In genomic region chr4:73408181-73408867, GRCh38 we compare ENCODE assay signal across 21 cellular contexts. TPM values are rescaled to one million over a fixed set of nuclear protein-coding genes. Genes with fewer than 3 reads are reported as not detected.
DNase-seq lines count a peak whose midpoint lies in the region; ATAC-seq, FAIRE-seq and TF ChIP-seq lines count a peak whose summit lies in the region.
"Had no signal": no experiment of that assay in that cellular context is flagged by ENCODE, and none has a peak within 500 bp of the region (broad histone marks: within the 10 kb centered on the region; RNA-seq: fewer than 3 reads in every experiment).

No MANE protein-coding gene starts in this region.

- DNase-seq in HAP-1 (ENCODE audit: low spot score in 2 of 2) (peak; percentile 54 to 63), H1 (ENCODE audit: low read depth in 1 of 2, low spot score in 2 of 2) (no peak), HepG2 (ENCODE audit: low spot score) (no peak), T-cell (no peak), NCI-H2196 treated with DMSO at 0.1 percent for 48 hours (lab: John Stamatoyannopoulos, UW; ENCODE audit: unreplicated experiment) (no peak), HFFc6 (no peak)
- DNase-seq in stimulated activated effector memory CD8-positive, alpha-beta T cell treated with anti-CD3 and anti-CD28 coated beads, Interleukin-12 subunit alpha, Interleukin-12 subunit beta, amount 100 ng/mL, for 72 hours (ENCODE audit: low spot score in 2 of 2), result no peak
- DNase-seq: AML-193; Caco-2; CD4-positive, alpha-beta T cell; GM23248; IMR-90; KBM-7 had no signal

- no peak overlapping the region for H4K5ac ChIP-seq in H1 (ENCODE audit: insufficient read length, low read depth, low read length)

- intact Hi-C loops in HepG2 (cut with micrococcal nuclease; ENCODE audit: unreplicated experiment), result loop anchor here (5.0 kb wide), 1 partner anchor 39 kb away; no protein-coding TSS in a partner anchor

- H3K4me3 Mint-ChIP-seq in T-cell (no peak overlapping the region), HFFc6 (no peak overlapping the region)
- H3K4me3 Mint-ChIP-seq in stimulated activated effector memory CD8-positive, alpha-beta T cell treated with anti-CD3 and anti-CD28 coated beads, Interleukin-12 subunit alpha, Interleukin-12 subunit beta, amount 100 ng/mL, for 72 hours, result no peak overlapping the region
- H3K4me3 Mint-ChIP-seq: CD4-positive, alpha-beta T cell had no signal

- H2BK120ac ChIP-seq in H1 (replicated peaks; ENCODE audit: low read depth, low read length), result no peak overlapping the region

- H3K4me1 ChIP-seq in HAP-1 (peaks cover 12% of the 10 kb centered on the region), H1 (replicated peaks in 1 of 4; ENCODE audit: control insufficient read depth in 3 of 4, insufficient read depth in 4 of 4, low read length in 3 of 4) (peaks cover 0 to 4% (median 1%) of the 10 kb centered on the region in 4 experiments; a peak in 2 of 7 replicates), HepG2 (ENCODE audit: insufficient read depth, low read length) (peaks cover 57% of the 10 kb centered on the region)
- H3K4me1 ChIP-seq: Caco-2 had no signal

- no peak overlapping the region for H2BK20ac ChIP-seq in H1 (ENCODE audit: low read length)

- no peak overlapping the region; the same call in 1 of the 2 replicates for H2AFZ ChIP-seq in H1 (ENCODE audit: low read length)
- no peak overlapping the region for H2AFZ ChIP-seq in HepG2 (ENCODE audit: low read length)
- H2AFZ ChIP-seq: GM23248 had no signal

- H2AK5ac ChIP-seq in H1 (ENCODE audit: low read depth, low read length), result no peak overlapping the region

- no peak overlapping the region for H3K23ac ChIP-seq in H1 (ENCODE audit: insufficient read length)

- in situ Hi-C loops in HAP-1 (cut with MboI; ENCODE audit: low sequenced_read_pairs), result no loop called here
- in situ Hi-C loops in HepG2 (cut with HindIII; ENCODE audit: extremely low pct_ligation_motif_present, low pct_unique_long_range_greater_than_20kb), result loop anchor here (5.0 kb wide), 1 partner anchor 66 kb away; no protein-coding TSS in a partner anchor

- 76% methylated on average over 4 of the region's 4 CpGs; no CpG with 5 or more reads in 1 of the 2 experiments for WGBS in H1 (ENCODE audit: extremely low coverage in 1 of 2, insufficient coverage in 1 of 2, insufficient read length in 1 of 2, insufficient replicate concordance in 2 of 2, low coverage in 1 of 2, low lambda C conversion rate in 2 of 2, missing lambda C conversion rate in 1 of 2), 2 experiments
- WGBS in HepG2 (ENCODE audit: low lambda C conversion rate), result 14% methylated on average over 4 of the region's 4 CpGs

- TF ChIP-seq EP300 in H1 (IDR thresholded peaks at IDR 0.05; ENCODE audit: borderline replicate concordance in 1 of 2, low read depth in 2 of 2, low read length in 2 of 2) (no peak), HepG2 (IDR thresholded peaks at IDR 0.05; ENCODE audit: low read depth in 2 of 2, low read length in 2 of 2) (no peak), HepG2 (CRISPR knock-in tag; IDR thresholded peaks at IDR 0.05; ENCODE audit: borderline replicate concordance) (no peak)

- TF ChIP-seq RAD21 in H1 (IDR thresholded peaks at IDR 0.05 in 1 of 2, conservative IDR thresholded peaks at IDR 0.05 in 1 of 2; ENCODE audit: low read depth in 2 of 2, low read length in 2 of 2) (no peak), HepG2 (CRISPR knock-in tag; IDR thresholded peaks at IDR 0.05) (no peak)

- ATAC-seq in HepG2 (no peak), T-cell (replicated peaks in 1 of 4) (no peak)
- no peak for ATAC-seq in stimulated activated effector memory CD8-positive, alpha-beta T cell treated with anti-CD3 and anti-CD28 coated beads, Interleukin-12 subunit alpha, Interleukin-12 subunit beta, amount 100 ng/mL, for 72 hours

- no peak overlapping the region for H4K8ac ChIP-seq in H1 (ENCODE audit: extremely low read depth, insufficient read depth, low read length)

- H3K14ac ChIP-seq in H1 (ENCODE audit: insufficient read length), result no peak overlapping the region

- no peak overlapping the region for H2BK12ac ChIP-seq in H1 (ENCODE audit: low read depth, low read length)

- no peak overlapping the region for H3K9ac ChIP-seq in H1 (replicated peaks in 1 of 4; ENCODE audit: extremely low read depth in 1 of 4, low read depth in 3 of 4, low read length in 3 of 4)
- H3K9ac ChIP-seq in HepG2 (ENCODE audit: insufficient read depth, low read depth, low read length), result peak overlapping the region; percentile 92
- H3K9ac ChIP-seq: GM23248 had no signal

- H3K27ac Mint-ChIP-seq in T-cell (no peak overlapping the region), HFFc6 (no peak overlapping the region)
- no peak overlapping the region for H3K27ac Mint-ChIP-seq in stimulated activated effector memory CD8-positive, alpha-beta T cell treated with anti-CD3 and anti-CD28 coated beads, Interleukin-12 subunit alpha, Interleukin-12 subunit beta, amount 100 ng/mL, for 72 hours
- H3K27ac Mint-ChIP-seq: CD4-positive, alpha-beta T cell had no signal

- H3K9me3 ChIP-seq in HAP-1, result no peaks in the 10 kb centered on the region
- H3K9me3 ChIP-seq in H1 (ENCODE audit: insufficient read depth in 2 of 2, low read depth in 1 of 2, low read length in 1 of 2), result no peaks in the 10 kb centered on the region
- H3K9me3 ChIP-seq in HepG2 (ENCODE audit: low read length), result no peaks in the 10 kb centered on the region
- H3K9me3 ChIP-seq: Caco-2 had no signal

- H3K4me2 ChIP-seq in H1 (ENCODE audit: insufficient read depth in 1 of 2, low read depth in 2 of 2, low read length in 2 of 2) (no peak overlapping the region), HepG2 (ENCODE audit: low read depth, low read length) (peak overlapping the region; percentile 77)

- no peaks in the 10 kb centered on the region for H4K20me1 ChIP-seq in H1 (replicated peaks in 1 of 2; ENCODE audit: control insufficient read depth in 1 of 2, insufficient read depth in 2 of 2, low read length in 2 of 2)
- H4K20me1 ChIP-seq in HepG2 (ENCODE audit: insufficient read depth, low read length), result peaks cover 11% of the 10 kb centered on the region; the same call in 1 of the 2 replicates

- H3K27me3 Mint-ChIP-seq in T-cell (peaks cover 0 to 3% of the 10 kb centered on the region in 2 donors), HFFc6 (ENCODE audit: insufficient read depth) (peaks cover 19% of the 10 kb centered on the region; the same call in 1 of the 2 replicates)
- H3K27me3 Mint-ChIP-seq: CD4-positive, alpha-beta T cell had no signal

- no peaks in the 10 kb centered on the region for H3K36me3 ChIP-seq in HAP-1 (replicated peaks)
- H3K36me3 ChIP-seq in H1 (ENCODE audit: control insufficient read depth in 2 of 4, insufficient read depth in 4 of 4, low read length in 3 of 4), result no peaks in the 10 kb centered on the region
- peaks cover 5 to 41% of the 10 kb centered on the region in 2 experiments; a peak in 4 of 5 replicates for H3K36me3 ChIP-seq in HepG2 (replicated peaks in 1 of 2; ENCODE audit: control insufficient read depth in 1 of 2, insufficient read depth in 2 of 2, low read length in 2 of 2)

- peak; percentile 75 for FAIRE-seq in H1 (lab: Jason Lieb, UNC)
- no peak for FAIRE-seq in HepG2 (lab: Jason Lieb, UNC)
- FAIRE-seq: A204.1, D721Med, G401.6, GM12891, H54 had no signal

- H3K23me2 ChIP-seq in H1 (ENCODE audit: low read depth, low read length), result no peaks in the 10 kb centered on the region

- no peak overlapping the region for H3K27ac ChIP-seq in H1 (ENCODE audit: low read depth, low read length)
- H3K27ac ChIP-seq in HepG2 (ENCODE audit: extremely low read length, insufficient read depth, low read length), result peak overlapping the region; percentile 89
- H3K27ac ChIP-seq: C4-2B, GM23248, HL-60 had no signal

- no peaks in the 10 kb centered on the region for H3K79me1 ChIP-seq in H1 (ENCODE audit: low read depth, low read length)

- TF ChIP-seq POLR2A in H1 (IDR thresholded peaks at IDR 0.05; ENCODE audit: control extremely low read depth in 1 of 2, low read depth in 2 of 2, low read length in 2 of 2) (no peak), HepG2 (IDR thresholded peaks at IDR 0.05; ENCODE audit: insufficient read depth in 1 of 2, low read depth in 2 of 2, low read length in 2 of 2) (peak; percentile 48 to 54; a peak in 3 of 4 replicates)

- no peaks in the 10 kb centered on the region for H3K79me2 ChIP-seq in H1 (ENCODE audit: control insufficient read depth in 1 of 2, insufficient read depth in 2 of 2, low read length in 2 of 2)
- peaks cover 96% of the 10 kb centered on the region for H3K79me2 ChIP-seq in HepG2 (ENCODE audit: insufficient read depth, low read length)

- no peak overlapping the region for H3K4ac ChIP-seq in H1 (replicated peaks; ENCODE audit: insufficient read length, low read depth, low read length)

- no peak for TF ChIP-seq CTCF in H1 (IDR thresholded peaks at IDR 0.05; ENCODE audit: control extremely low read depth in 1 of 3, insufficient read depth in 1 of 3, low read depth in 1 of 3, low read length in 3 of 3)
- no peak for TF ChIP-seq CTCF in HepG2 (CRISPR knock-in tag; IDR thresholded peaks at IDR 0.05)
- no peak for TF ChIP-seq CTCF in HFFc6 (IDR thresholded peaks at IDR 0.05)

- no peaks in the 10 kb centered on the region for H3K9me3 Mint-ChIP-seq in T-cell
- no peaks in the 10 kb centered on the region for H3K9me3 Mint-ChIP-seq in stimulated activated effector memory CD8-positive, alpha-beta T cell treated with anti-CD3 and anti-CD28 coated beads, Interleukin-12 subunit alpha, Interleukin-12 subunit beta, amount 100 ng/mL, for 72 hours
- no peaks in the 10 kb centered on the region for H3K9me3 Mint-ChIP-seq in HFFc6
- H3K9me3 Mint-ChIP-seq: CD4-positive, alpha-beta T cell had no signal

- CTCF ChIA-PET in H1 (lab: Charles Lee; ENCODE audit: partially characterized antibody) (interaction anchor here (1.0 to 2.4 kb wide), 2 partner anchors 26 to 67 kb away, joined by 3 to 6 read pairs; no protein-coding TSS in a partner anchor), HepG2 (lab: Yijun Ruan, JAX; ENCODE audit: low intra/inter-chr PET ratio, low total read pairs) (interaction anchor here (1.4 kb wide), 1 partner anchor 67 kb away, joined by 3 read pairs; no protein-coding TSS in a partner anchor), T-cell (lab: Charles Lee) (no interaction called here)

- H3K56ac ChIP-seq in H1 (replicated peaks; ENCODE audit: insufficient read length, low read depth, low read length), result no peak overlapping the region

- H3K36me3 Mint-ChIP-seq in T-cell (no peaks in the 10 kb centered on the region), HFFc6 (ENCODE audit: low read depth) (no peaks in the 10 kb centered on the region)
- H3K36me3 Mint-ChIP-seq in stimulated activated effector memory CD8-positive, alpha-beta T cell treated with anti-CD3 and anti-CD28 coated beads, Interleukin-12 subunit alpha, Interleukin-12 subunit beta, amount 100 ng/mL, for 72 hours, result no peaks in the 10 kb centered on the region

- H3K27me3 ChIP-seq in HAP-1 (ENCODE audit: low read depth) (no peaks in the 10 kb centered on the region), H1 (replicated peaks in 1 of 4; ENCODE audit: control insufficient read depth in 3 of 4, extremely low read depth in 1 of 4, insufficient read depth in 3 of 4, low read length in 3 of 4) (no peaks in the 10 kb centered on the region), HepG2 (ENCODE audit: control insufficient read depth in 1 of 2, insufficient read depth in 2 of 2, low read length in 2 of 2) (no peaks in the 10 kb centered on the region)

- H3K18ac ChIP-seq in H1 (ENCODE audit: extremely low read depth, low read length), result no peak overlapping the region

- no peak overlapping the region for H4K91ac ChIP-seq in H1 (replicated peaks; ENCODE audit: insufficient read length, low read length)

- H3K4me1 Mint-ChIP-seq in T-cell (no peaks in the 10 kb centered on the region), HFFc6 (ENCODE audit: low read depth) (no peaks in the 10 kb centered on the region)
- no peaks in the 10 kb centered on the region for H3K4me1 Mint-ChIP-seq in stimulated activated effector memory CD8-positive, alpha-beta T cell treated with anti-CD3 and anti-CD28 coated beads, Interleukin-12 subunit alpha, Interleukin-12 subunit beta, amount 100 ng/mL, for 72 hours

- H3K4me3 ChIP-seq in HAP-1 (no peak overlapping the region), H1 (ENCODE audit: extremely low read depth in 1 of 4, insufficient read depth in 2 of 4, low read depth in 3 of 4, low read length in 4 of 4) (no peak overlapping the region), HepG2 (replicated peaks in 1 of 3; ENCODE audit: insufficient read depth in 1 of 3, low read depth in 2 of 3, low read length in 3 of 3) (peak overlapping the region; percentile 68 to 86 (median 71))
- H3K4me3 ChIP-seq: GM23248 had no signal

- POLR2A ChIA-PET in H1 (lab: Charles Lee; ENCODE audit: partially characterized antibody) (interaction anchor here (1.0 kb wide), 1 partner anchor 42 kb away, joined by 3 read pairs; no protein-coding TSS in a partner anchor), HepG2 (lab: Yijun Ruan, JAX) (interaction anchor here (1.7 to 3.9 kb wide), 3 partner anchors 11 to 64 kb away, joined by 6 to 24 read pairs (median 12); no protein-coding TSS in a partner anchor), T-cell (lab: Charles Lee) (no interaction called here)

- TSS peak; percentile 84 for BruUV-seq in HepG2 (replicated peaks; lab: Mats Ljungman, UMichigan)

- H2BK15ac ChIP-seq in H1 (ENCODE audit: low read length), result no peak overlapping the region

- no peak overlapping the region for H2BK5ac ChIP-seq in H1 (ENCODE audit: low read depth, low read length)

RNA-seq across cellular contexts. Expression of gene ALB, which starts 4.2 kb away (rescaled TPM):
- total RNA-seq in H1 (2021; fragmentation: NEBNext Ultra II Directional; extraction: Animal tissue kit (Norgen Biotek cat#: 25700)), result not detected in 2 replicates
- polyA plus RNA-seq in H1 (2011; rRNA removed) (0.12 and 0.13 TPM in 2 replicates), HepG2 (2011; rRNA removed) (22,205 and 22,259 TPM in 2 replicates)
- 1.5 TPM for polyA plus RNA-seq in H1 (2011; cell fraction: cytosol; rRNA removed)
- 0.07 TPM for polyA plus RNA-seq in H1 (2011; cell fraction: nucleus; rRNA removed)
- 3.1 TPM in 1 of 4 replicates, not detected in the others for polyA plus RNA-seq in H1 (2012, experiment 1 of 2)
- polyA plus RNA-seq in H1 (2012, experiment 2 of 2), result 2.2 TPM
- polyA plus RNA-seq in H1 (2013, experiment 1 of 2), result not detected
- 0.09 TPM for polyA plus RNA-seq in H1 (2013, experiment 2 of 2)
- 0.98 TPM in 1 of 2 replicates, not detected in the other for polyA minus RNA-seq in H1 (2011; rRNA and poly(A)+ RNA removed)
- not detected for polyA minus RNA-seq in H1 (2011; cell fraction: cytosol; rRNA and poly(A)+ RNA removed)
- not detected for polyA minus RNA-seq in H1 (2011; cell fraction: nucleus; rRNA and poly(A)+ RNA removed)
- total RNA-seq in HepG2 (2016; rRNA removed; fragmentation: Illumina TruSeq; extraction: Trizol) (10,101 and 22,625 TPM in 2 replicates), T-cell (10 to 100 TPM in 3 of 5 donors, not detected in 2; 30.4 to 58.6 (median 33.6) TPM)
- 1,763 and 1,983 TPM in 2 replicates for total RNA-seq in HepG2 (2016; cell fraction: cytosol; rRNA removed; fragmentation: Illumina TruSeq; extraction: Trizol; ENCODE audit: low read depth)
- 10,071 and 21,691 TPM in 2 replicates for total RNA-seq in HepG2 (2016; cell fraction: insoluble cytoplasmic fraction; rRNA removed; fragmentation: Illumina TruSeq; extraction: Trizol)
- total RNA-seq in HepG2 (2016; cell fraction: membrane; rRNA removed; fragmentation: Illumina TruSeq; extraction: Trizol), result 2,665 and 3,098 TPM in 2 replicates
- 14,455 and 17,797 TPM in 2 replicates for total RNA-seq in HepG2 (2016; cell fraction: nucleus; rRNA removed; fragmentation: Illumina TruSeq; extraction: Trizol)
- polyA plus RNA-seq in HepG2 (2011; cell fraction: cytosol; rRNA removed), result 10,343 and 19,758 TPM in 2 replicates
- 4,838 and 7,133 TPM in 2 replicates for polyA plus RNA-seq in HepG2 (2011; cell fraction: nucleus; rRNA removed)
- 30,113 and 41,157 TPM in 2 replicates for polyA plus RNA-seq in HepG2 (2012)
- polyA plus RNA-seq in HepG2 (2016; cell fraction: cytosol; fragmentation: Illumina TruSeq; extraction: Trizol; ENCODE audit: low read depth), result 1,641 and 1,730 TPM in 2 replicates
- 9,271 and 9,564 TPM in 2 replicates for polyA plus RNA-seq in HepG2 (2016; cell fraction: insoluble cytoplasmic fraction; fragmentation: Illumina TruSeq; extraction: Trizol; ENCODE audit: low read depth)
- polyA plus RNA-seq in HepG2 (2016; cell fraction: membrane; fragmentation: Illumina TruSeq; extraction: Trizol; ENCODE audit: low read depth), result 1,898 and 2,256 TPM in 2 replicates
- 21,168 and 22,798 TPM in 2 replicates for polyA plus RNA-seq in HepG2 (2016; cell fraction: nucleus; fragmentation: Illumina TruSeq; extraction: Trizol; ENCODE audit: insufficient read depth, low read depth)
- polyA minus RNA-seq in HepG2 (2011; rRNA and poly(A)+ RNA removed; ENCODE audit: low replicate concordance), result 2.4 and 3,693 TPM in 2 replicates
- 6,095 and 10,549 TPM in 2 replicates for polyA minus RNA-seq in HepG2 (2011; cell fraction: cytosol; rRNA and poly(A)+ RNA removed)
- polyA minus RNA-seq in HepG2 (2011; cell fraction: nucleus; rRNA and poly(A)+ RNA removed), result 3,995 and 8,747 TPM in 2 replicates
- not detected for total RNA-seq in HFFc6 (2021; fragmentation: NEBNext Ultra II Directional; extraction: Animal tissue kit (Norgen Biotek cat#: 25700))
- total RNA-seq: GM23248, IMR-90 had no signal
- polyA plus RNA-seq: BJ, GM23248, IMR-90 had no signal

RNA-seq across cellular contexts. Expression of gene AFP, which starts 27.7 kb away (rescaled TPM):
- total RNA-seq in H1 (2021; fragmentation: NEBNext Ultra II Directional; extraction: Animal tissue kit (Norgen Biotek cat#: 25700)), result 9.9 and 10.4 TPM in 2 replicates
- polyA plus RNA-seq in H1 (2011; rRNA removed) (3.4 and 6.1 TPM in 2 replicates), HepG2 (2011; rRNA removed) (12,657 and 13,105 TPM in 2 replicates)
- 6.2 TPM for polyA plus RNA-seq in H1 (2011; cell fraction: cytosol; rRNA removed)
- polyA plus RNA-seq in H1 (2011; cell fraction: nucleus; rRNA removed), result 1.9 TPM
- 4.1 to 11.5 TPM (median 7.7 TPM) in 4 replicates for polyA plus RNA-seq in H1 (2012, experiment 1 of 2)
- 3.1 TPM for polyA plus RNA-seq in H1 (2012, experiment 2 of 2)
- polyA plus RNA-seq in H1 (2013, experiment 1 of 2), result 24.9 TPM
- polyA plus RNA-seq in H1 (2013, experiment 2 of 2), result 26.3 TPM
- polyA minus RNA-seq in H1 (2011; rRNA and poly(A)+ RNA removed), result 2.0 and 2.8 TPM in 2 replicates
- 3.3 TPM for polyA minus RNA-seq in H1 (2011; cell fraction: cytosol; rRNA and poly(A)+ RNA removed)
- 2.3 TPM for polyA minus RNA-seq in H1 (2011; cell fraction: nucleus; rRNA and poly(A)+ RNA removed)
- total RNA-seq in HepG2 (2016; rRNA removed; fragmentation: Illumina TruSeq; extraction: Trizol) (4,406 and 9,434 TPM in 2 replicates), T-cell (1 to 10 TPM in 3 of 5 donors, not detected in 2; 1.6 to 3.6 (median 2.5) TPM)
- total RNA-seq in HepG2 (2016; cell fraction: cytosol; rRNA removed; fragmentation: Illumina TruSeq; extraction: Trizol; ENCODE audit: low read depth), result 859 and 984 TPM in 2 replicates
- total RNA-seq in HepG2 (2016; cell fraction: insoluble cytoplasmic fraction; rRNA removed; fragmentation: Illumina TruSeq; extraction: Trizol), result 4,328 and 8,879 TPM in 2 replicates
- 1,470 and 1,653 TPM in 2 replicates for total RNA-seq in HepG2 (2016; cell fraction: membrane; rRNA removed; fragmentation: Illumina TruSeq; extraction: Trizol)
- 6,106 and 7,724 TPM in 2 replicates for total RNA-seq in HepG2 (2016; cell fraction: nucleus; rRNA removed; fragmentation: Illumina TruSeq; extraction: Trizol)
- polyA plus RNA-seq in HepG2 (2011; cell fraction: cytosol; rRNA removed), result 10,032 and 12,863 TPM in 2 replicates
- polyA plus RNA-seq in HepG2 (2011; cell fraction: nucleus; rRNA removed), result 3,859 and 4,411 TPM in 2 replicates
- polyA plus RNA-seq in HepG2 (2012), result 15,767 and 21,683 TPM in 2 replicates
- polyA plus RNA-seq in HepG2 (2016; cell fraction: cytosol; fragmentation: Illumina TruSeq; extraction: Trizol; ENCODE audit: low read depth), result 881 and 929 TPM in 2 replicates
- 4,042 and 4,098 TPM in 2 replicates for polyA plus RNA-seq in HepG2 (2016; cell fraction: insoluble cytoplasmic fraction; fragmentation: Illumina TruSeq; extraction: Trizol; ENCODE audit: low read depth)
- 1,126 and 1,308 TPM in 2 replicates for polyA plus RNA-seq in HepG2 (2016; cell fraction: membrane; fragmentation: Illumina TruSeq; extraction: Trizol; ENCODE audit: low read depth)
- 10,518 and 11,638 TPM in 2 replicates for polyA plus RNA-seq in HepG2 (2016; cell fraction: nucleus; fragmentation: Illumina TruSeq; extraction: Trizol; ENCODE audit: insufficient read depth, low read depth)
- polyA minus RNA-seq in HepG2 (2011; rRNA and poly(A)+ RNA removed; ENCODE audit: low replicate concordance), result 1.4 and 2,561 TPM in 2 replicates
- 2,774 and 4,050 TPM in 2 replicates for polyA minus RNA-seq in HepG2 (2011; cell fraction: cytosol; rRNA and poly(A)+ RNA removed)
- polyA minus RNA-seq in HepG2 (2011; cell fraction: nucleus; rRNA and poly(A)+ RNA removed), result 1,510 and 2,631 TPM in 2 replicates
- 1 to 10 TPM; 1.6 to 2.9 (median 2.5) TPM for total RNA-seq in HFFc6 (2021; fragmentation: NEBNext Ultra II Directional; extraction: Animal tissue kit (Norgen Biotek cat#: 25700))
- total RNA-seq: CD4-positive, alpha-beta T cell; GM23248 had no signal

Comparison
In these comparisons a context has a peak if more than half of its experiments do, and no peak if none do; other contexts are left out.
1. DNase-seq: peak in HAP-1 (2 of 2); none in H1 (0 of 2), HepG2 (single experiment), T-cell (0 of 34), stimulated activated effector memory CD8-positive, alpha-beta T cell treated with anti-CD3 and anti-CD28 coated beads, Interleukin-12 subunit alpha, Interleukin-12 subunit beta, amount 100 ng/mL, for 72 hours (0 of 2), NCI-H2196 treated with DMSO at 0.1 percent for 48 hours (single experiment) and HFFc6 (single experiment).
2. H3K4me3 ChIP-seq: peak in HepG2 (3 of 3); none in HAP-1 (single experiment) and H1 (0 of 4).
3. POLR2A ChIP-seq: peak in HepG2 (2 of 2); none in H1 (0 of 2).
4. RNA of gene ALB, which starts 4.2 kb away (total RNA-seq): 1,763 to 22,625 TPM in HepG2; 30.4 to 58.6 TPM in T-cell, not detected in H1 and not detected in HFFc6; every median in the first group is over 10 times any median in the second.
5. RNA of gene AFP, which starts 27.7 kb away (total RNA-seq): 859 to 9,434 TPM in HepG2; 9.9 to 10.4 TPM in H1, 1.6 to 2.9 TPM in HFFc6 and 1.6 to 3.6 TPM in T-cell; every median in the first group is over 10 times any median in the second.
6. CTCF ChIA-PET loops: an anchor here in H1 (1.0 to 2.4 kb wide) and HepG2 (1.4 kb wide); none called in T-cell.
7. POLR2A ChIA-PET loops: an anchor here in H1 (1.0 kb wide) and HepG2 (1.7 to 3.9 kb wide); none called in T-cell.